11 cellular contexts compared by ENCODE assay signal in genomic region chr10:100265821-100266485, GRCh38. TPM values are rescaled to one million over a fixed set of nuclear protein-coding genes. Genes with fewer than 3 reads are reported as not detected.
DNase-seq lines count a peak whose midpoint lies in the region; TF ChIP-seq lines count a peak whose summit lies in the region.
"Had no signal": no experiment of that assay in that cellular context is flagged by ENCODE, and none has a peak within 500 bp of the region (broad histone marks: within the 10 kb centered on the region; RNA-seq: fewer than 3 reads in every experiment).

No MANE protein-coding gene starts in this region.

- H3F3A ChIP-seq in OCI-LY1 (ENCODE audit: insufficient read depth, low read length) = no peaks in the 10 kb centered on the region

- H3K4me1 ChIP-seq in OCI-LY1 (ENCODE audit: insufficient read depth, low read length, severe bottlenecking) (peaks cover 16% of the 10 kb centered on the region), skeletal muscle satellite cell (ENCODE audit: control insufficient read depth, insufficient read depth, low read length) (peaks cover 3% of the 10 kb centered on the region)

- H4K20me1 ChIP-seq in OCI-LY1 (ENCODE audit: insufficient read depth, low read length) = no peaks in the 10 kb centered on the region

- peak overlapping the region; percentile 34 for H3K27ac Mint-ChIP-seq in T-helper 2 cell treated with Interferon-gamma antibody and Interleukin-4, amounts not matched to agents 5 μg/mL and 100 μg/mL, for 36 hours

- H3K4me3 Mint-ChIP-seq in T-helper 2 cell treated with Interferon-gamma antibody and Interleukin-4, amounts not matched to agents 5 μg/mL and 100 μg/mL, for 36 hours = peak overlapping the region; percentile 100

- H3K4me3 ChIP-seq in OCI-LY1 (ENCODE audit: low read depth, low read length, poor library complexity, severe bottlenecking) (peak overlapping the region; percentile 99), epithelial cell of esophagus (ENCODE audit: low read length) (peak overlapping the region; percentile 100), skeletal muscle satellite cell (ENCODE audit: low read length) (peak overlapping the region; percentile 97)

- no peak overlapping the region for H2AFZ ChIP-seq in OCI-LY1 (ENCODE audit: low read length)

- no peaks in the 10 kb centered on the region for H3K27me3 Mint-ChIP-seq in T-helper 2 cell treated with Interferon-gamma antibody and Interleukin-4, amounts not matched to agents 5 μg/mL and 100 μg/mL, for 36 hours (ENCODE audit: low read depth)

- no peak for DNase-seq in T-helper 2 cell treated with Interferon-gamma antibody and Interleukin-4, amounts not matched to agents 5 μg/mL and 100 μg/mL, for 36 hours (ENCODE audit: low spot score)
- DNase-seq in T-helper 2 cell (no peak), epithelial cell of esophagus (ENCODE audit: low read depth) (peak; percentile 11), SW 1271 (lab: John Stamatoyannopoulos, UW) (no peak), NCI-H187 treated with DMSO at 0.1 percent for 48 hours (lab: John Stamatoyannopoulos, UW) (no peak)
- no peak for DNase-seq in stimulated activated CD4-positive, alpha-beta T cell treated with anti-CD3 and anti-CD28 coated beads, Interleukin-4, amount 100 ng/mL, for 1 hour
- DNase-seq: NCI-H1105 treated with DMSO at 0.1 percent for 48 hours had no signal

- no peaks in the 10 kb centered on the region for H3K9me2 ChIP-seq in OCI-LY1 (ENCODE audit: low read depth, low read length)

- no peaks in the 10 kb centered on the region for H3K36me3 ChIP-seq in OCI-LY1 (ENCODE audit: insufficient read depth, low read length)
- H3K36me3 ChIP-seq in skeletal muscle satellite cell (ENCODE audit: insufficient read depth, low read length) = peaks cover 3% of the 10 kb centered on the region

- H3K4me2 ChIP-seq in OCI-LY1 (ENCODE audit: low read length) = peak overlapping the region; percentile 82
- H3K4me2 ChIP-seq in skeletal muscle satellite cell (ENCODE audit: low read length) = peak overlapping the region; percentile 77

- peak overlapping the region; percentile 93; the same call in 1 of the 2 replicates for H3K9ac ChIP-seq in OCI-LY1 (ENCODE audit: low read length)
- no peak overlapping the region for H3K9ac ChIP-seq in skeletal muscle satellite cell (ENCODE audit: low read depth, low read length)

- peaks cover 10% of the 10 kb centered on the region for H3K36me3 Mint-ChIP-seq in T-helper 2 cell treated with Interferon-gamma antibody and Interleukin-4, amounts not matched to agents 5 μg/mL and 100 μg/mL, for 36 hours (ENCODE audit: low read depth)

- H3K27ac ChIP-seq in OCI-LY1 (ENCODE audit: low read depth, low read length, poor library complexity, severe bottlenecking) = no peak overlapping the region
- H3K27ac ChIP-seq: SK-N-MC had no signal

- H3K9me3 ChIP-seq in OCI-LY1 (ENCODE audit: low read length) = no peaks in the 10 kb centered on the region
- no peaks in the 10 kb centered on the region for H3K9me3 ChIP-seq in skeletal muscle satellite cell (replicated peaks; ENCODE audit: low read length)
- H3K9me3 ChIP-seq: gastroesophageal sphincter had no signal

- TF ChIP-seq CTCF in OCI-LY1 (IDR thresholded peaks at IDR 0.05; ENCODE audit: low read length) (no peak), epithelial cell of esophagus (IDR thresholded peaks at IDR 0.05; ENCODE audit: insufficient read depth, low read depth, low read length, missing control alignments) (no peak)

- peaks cover 21% of the 10 kb centered on the region for H3K4me1 Mint-ChIP-seq in T-helper 2 cell treated with Interferon-gamma antibody and Interleukin-4, amounts not matched to agents 5 μg/mL and 100 μg/mL, for 36 hours (ENCODE audit: low read depth)

- H3K9me3 Mint-ChIP-seq in T-helper 2 cell treated with Interferon-gamma antibody and Interleukin-4, amounts not matched to agents 5 μg/mL and 100 μg/mL, for 36 hours = no peaks in the 10 kb centered on the region

- H3K27me3 ChIP-seq in OCI-LY1 (ENCODE audit: insufficient read depth, low read length) = no peaks in the 10 kb centered on the region
- no peaks in the 10 kb centered on the region for H3K27me3 ChIP-seq in skeletal muscle satellite cell (ENCODE audit: control insufficient read depth, insufficient read depth, low read length)
- H3K27me3 ChIP-seq: gastroesophageal sphincter had no signal

- H3K79me2 ChIP-seq in OCI-LY1 (ENCODE audit: insufficient read depth, low read length) = no peaks in the 10 kb centered on the region

RNA-seq across cellular contexts. Expression of gene CWF19L1, which starts 1.5 kb away (rescaled TPM):
- total RNA-seq in skeletal muscle satellite cell (2012; rRNA removed) = 25.1 and 28.1 TPM in 2 replicates

RNA-seq across cellular contexts. Expression of gene BLOC1S2, which starts 20.5 kb away (rescaled TPM):
- 44.3 and 58.1 TPM in 2 replicates for total RNA-seq in skeletal muscle satellite cell (2012; rRNA removed)

RNA-seq across cellular contexts. Expression of gene CHUK, which starts 36.6 kb away (rescaled TPM):
- total RNA-seq in skeletal muscle satellite cell (2012; rRNA removed) = 19.4 and 20.5 TPM in 2 replicates
